Comparison of ENCODE assay signal across 2 cellular contexts in the genomic region with DNA sequence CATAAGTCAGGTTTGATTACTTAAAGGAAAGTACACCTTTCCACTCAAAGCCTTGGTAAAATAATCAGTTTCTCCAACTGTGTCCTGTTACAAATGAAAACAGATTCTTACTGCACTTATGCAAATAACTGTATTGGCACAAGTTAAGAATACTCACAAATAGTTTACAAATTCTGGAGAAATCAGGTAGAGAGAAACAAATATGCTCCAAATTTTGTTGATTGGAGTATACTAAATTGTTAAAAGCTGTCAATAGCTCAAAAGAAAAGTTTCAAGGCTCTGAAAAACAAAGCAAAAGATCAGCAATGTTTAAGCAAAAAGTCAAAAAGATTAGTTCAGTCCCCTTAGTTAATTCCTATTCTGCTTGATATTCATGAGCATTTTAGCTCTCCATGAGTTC.
TF ChIP-seq lines count a peak whose summit lies in the region.

No MANE protein-coding gene starts in this region.

TF ChIP-seq in HEK293, 187 proteins besides CTCF, POLR2A, EP300 and RAD21:
- peak; percentile 95 for TF ChIP-seq SETDB1 (IDR thresholded peaks at IDR 0.05; ENCODE audit: insufficient read length, low read length)

TF ChIP-seq in K562, 482 proteins besides CTCF, POLR2A, EP300 and RAD21:
- TF ChIP-seq CBX3 (IDR thresholded peaks at IDR 0.05; ENCODE audit: borderline replicate concordance in 1 of 2, low read length in 2 of 2) (peak in 1 of 2 experiments; percentile 62; a peak in 1 of 3 replicates), ZNF280B (CRISPR knock-in tag; IDR thresholded peaks at IDR 0.05) (peak; percentile 66; the same call in 1 of the 2 replicates), TRIM28 (IDR thresholded peaks at IDR 0.05) (0 out of 2 replicates have a peak, but pooled peaks have one; percentile 39)
- TF ChIP-seq, protein P1, sequence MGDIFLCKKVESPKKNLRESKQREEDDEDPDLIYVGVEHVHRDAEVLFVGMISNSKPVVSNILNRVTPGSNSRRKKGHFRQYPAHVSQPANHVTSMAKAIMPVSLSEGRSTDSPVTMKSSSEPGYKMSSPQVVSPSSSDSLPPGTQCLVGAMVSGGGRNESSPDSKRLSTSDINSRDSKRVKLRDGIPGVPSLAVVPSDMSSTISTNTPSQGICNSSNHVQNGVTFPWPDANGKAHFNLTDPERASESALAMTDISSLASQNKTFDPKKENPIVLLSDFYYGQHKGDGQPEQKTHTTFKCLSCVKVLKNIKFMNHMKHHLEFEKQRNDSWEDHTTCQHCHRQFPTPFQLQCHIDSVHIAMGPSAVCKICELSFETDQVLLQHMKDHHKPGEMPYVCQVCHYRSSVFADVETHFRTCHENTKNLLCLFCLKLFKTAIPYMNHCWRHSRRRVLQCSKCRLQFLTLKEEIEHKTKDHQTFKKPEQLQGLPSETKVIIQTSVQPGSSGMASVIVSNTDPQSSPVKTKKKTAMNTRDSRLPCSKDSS (IDR thresholded peaks at IDR 0.05; ENCODE audit: low read depth, partially characterized antibody), result peak; percentile 72
